8 cellular contexts compared by ENCODE assay signal in genomic region chr6:33620584-33621395, GRCh38. TPM values are rescaled to one million over a fixed set of nuclear protein-coding genes. Genes with fewer than 3 reads are reported as not detected.
DNase-seq lines count a peak whose midpoint lies in the region; ATAC-seq and TF ChIP-seq lines count a peak whose summit lies in the region.

Gene ITPR3, plus strand, starts transcription at chr6:33621322. Its CDS starts 281 bp downstream, at chr6:33621603.

- TF ChIP-seq CTCF in GM13977 (IDR thresholded peaks at IDR 0.05; ENCODE audit: extremely low read depth, insufficient read depth, missing control alignments) (no peak), endodermal cell (conservative IDR thresholded peaks at IDR 0.05) (no peak)

- H3K4me3 ChIP-seq in endodermal cell (ENCODE audit: low read length) (peak within 1 kb of the TSS; percentile 86), muscle layer of colon (ENCODE audit: low read depth in 1 of 2, low read length in 2 of 2) (peak within 1 kb of the TSS; percentile 53 to 78)

- no peaks in the 10 kb centered on the region for H3K4me1 ChIP-seq in endodermal cell (ENCODE audit: control insufficient read depth, insufficient read depth, low read length)
- H3K4me1 ChIP-seq in muscle layer of colon (ENCODE audit: insufficient read depth, low read length) = peaks cover 16% of the 10 kb centered on the region

- H3K9me3 ChIP-seq in endodermal cell (ENCODE audit: control insufficient read depth, low read length) = no peaks in the 10 kb centered on the region
- H3K9me3 ChIP-seq in muscle layer of colon (ENCODE audit: low read length) = no peaks in the 10 kb centered on the region

- peaks cover 33% of the 10 kb centered on the region for H3K27me3 ChIP-seq in endodermal cell (ENCODE audit: control insufficient read depth, insufficient read depth, low read length, poor library complexity, severe bottlenecking)
- peaks cover 6 to 24% of the 10 kb centered on the region in 2 donors for H3K27me3 ChIP-seq in muscle layer of colon (ENCODE audit: control insufficient read depth in 1 of 2, insufficient read depth in 2 of 2, low read length in 2 of 2)

- peaks cover 19% of the 10 kb centered on the region for H3K27me3 Mint-ChIP-seq in endodermal cell (ENCODE audit: insufficient read depth)

- no peak within 1 kb of the TSS for H3K27ac ChIP-seq in endodermal cell (ENCODE audit: low read depth, low read length)
- H3K27ac ChIP-seq in muscle layer of colon (ENCODE audit: low read depth, low read length) = no peak within 1 kb of the TSS

- H3K36me3 ChIP-seq in endodermal cell (ENCODE audit: control insufficient read depth, insufficient read depth, low read length) (no peaks in the 10 kb centered on the region), muscle layer of colon (ENCODE audit: insufficient read depth, low read length) (no peaks in the 10 kb centered on the region)

- DNase-seq in GM13977 (ENCODE audit: low spot score) = peak; percentile 98
- DNase-seq in NCI-H345 treated with DMSO at 0.1 percent for 48 hours (lab: John Stamatoyannopoulos, UW; ENCODE audit: unreplicated experiment) = peak; percentile 27
- peak; percentile 42 to 62 for DNase-seq in activated CD8-positive, alpha-beta memory T cell treated with anti-CD3 and anti-CD28 coated beads for 1 hour (ENCODE audit: extremely low read depth in 1 of 2, low read depth in 1 of 2)
- DNase-seq in endodermal cell = peak; percentile 83
- peak; percentile 60 to 90 for DNase-seq in stimulated activated effector memory CD8-positive, alpha-beta T cell treated with anti-CD3 and anti-CD28 coated beads, Interleukin-12 subunit alpha, Interleukin-12 subunit beta, amount 100 ng/mL, for 72 hours (ENCODE audit: low spot score in 2 of 2)
- no peak for DNase-seq in foreskin melanocyte

- H3K4me3 Mint-ChIP-seq in endodermal cell = peak within 1 kb of the TSS; percentile 79
- peak within 1 kb of the TSS; percentile 89 for H3K4me3 Mint-ChIP-seq in stimulated activated effector memory CD8-positive, alpha-beta T cell treated with anti-CD3 and anti-CD28 coated beads, Interleukin-12 subunit alpha, Interleukin-12 subunit beta, amount 100 ng/mL, for 72 hours

- H3K36me3 Mint-ChIP-seq in endodermal cell (ENCODE audit: low read depth) = peaks cover 7% of the 10 kb centered on the region
- H3K36me3 Mint-ChIP-seq in stimulated activated effector memory CD8-positive, alpha-beta T cell treated with anti-CD3 and anti-CD28 coated beads, Interleukin-12 subunit alpha, Interleukin-12 subunit beta, amount 100 ng/mL, for 72 hours = peaks cover 25% of the 10 kb centered on the region

- peak within 1 kb of the TSS; percentile 28 for H3K9ac ChIP-seq in endodermal cell (ENCODE audit: extremely low read depth, low read length, poor library complexity, severe bottlenecking)
- H3K9ac ChIP-seq in muscle layer of colon (ENCODE audit: low read length) = no peak within 1 kb of the TSS

- peaks cover 33% of the 10 kb centered on the region for H3K4me1 Mint-ChIP-seq in endodermal cell
- peaks cover 56% of the 10 kb centered on the region for H3K4me1 Mint-ChIP-seq in stimulated activated effector memory CD8-positive, alpha-beta T cell treated with anti-CD3 and anti-CD28 coated beads, Interleukin-12 subunit alpha, Interleukin-12 subunit beta, amount 100 ng/mL, for 72 hours

- H3K27ac Mint-ChIP-seq in endodermal cell = peak within 1 kb of the TSS; percentile 87
- H3K27ac Mint-ChIP-seq in stimulated activated effector memory CD8-positive, alpha-beta T cell treated with anti-CD3 and anti-CD28 coated beads, Interleukin-12 subunit alpha, Interleukin-12 subunit beta, amount 100 ng/mL, for 72 hours = peak within 1 kb of the TSS; percentile 94

- WGBS in endodermal cell (ENCODE audit: insufficient coverage in 1 of 2, insufficient read length in 1 of 2), 2 experiments = 0 to 1% methylated on average over 13 to 75 of the region's 75 CpGs

- H3K9me3 Mint-ChIP-seq in endodermal cell = no peaks in the 10 kb centered on the region
- H3K9me3 Mint-ChIP-seq in stimulated activated effector memory CD8-positive, alpha-beta T cell treated with anti-CD3 and anti-CD28 coated beads, Interleukin-12 subunit alpha, Interleukin-12 subunit beta, amount 100 ng/mL, for 72 hours = no peaks in the 10 kb centered on the region

- in situ Hi-C loops in GM13977 (cut with MboI; ENCODE audit: low pct_unique_long_range_greater_than_20kb, low sequenced_read_pairs, unreplicated experiment) = no loop called here

- peak; percentile 75 for ATAC-seq in HG02798 (IDR thresholded peaks at IDR 0.05; ENCODE audit: poor library complexity, unreplicated experiment)
- ATAC-seq in stimulated activated effector memory CD8-positive, alpha-beta T cell treated with anti-CD3 and anti-CD28 coated beads, Interleukin-12 subunit alpha, Interleukin-12 subunit beta, amount 100 ng/mL, for 72 hours = peak; percentile 89

RNA-seq across cellular contexts. Expression of gene ITPR3, which starts in this region (rescaled TPM):
- 10 to 100 TPM; 29.6 to 33.3 TPM for total RNA-seq in endodermal cell
- 6.0 TPM for polyA plus RNA-seq in endodermal cell (2013, experiment 1 of 2)
- polyA plus RNA-seq in endodermal cell (2013, experiment 2 of 2) = 6.6 TPM
